ENCODE assay signal across 1 cellular context in genomic region chr1:25700124-25700523, GRCh38.
TF ChIP-seq lines count a peak whose summit lies in the region.

No MANE protein-coding gene starts in this region.

TF ChIP-seq in GM23338, 12 proteins besides CTCF, POLR2A, EP300 and RAD21 (continued from another document):
- TF ChIP-seq ZNF462 (CRISPR knock-in tag; IDR thresholded peaks at IDR 0.05): no peak
- no peak for TF ChIP-seq STAT1 (IDR thresholded peaks at IDR 0.05; ENCODE audit: unreplicated experiment)
- no peak for TF ChIP-seq EZH2 (IDR thresholded peaks at IDR 0.05; ENCODE audit: low read depth, unreplicated experiment)
- TF ChIP-seq JUNB (IDR thresholded peaks at IDR 0.05; ENCODE audit: unreplicated experiment): no peak
- no peak for TF ChIP-seq NANOG (IDR thresholded peaks at IDR 0.05; ENCODE audit: borderline replicate concordance)
